1 cellular context compared by ENCODE assay signal in genomic region chr9:92405770-92406169, GRCh38.
TF ChIP-seq lines count a peak whose summit lies in the region.

No MANE protein-coding gene starts in this region.

TF ChIP-seq in SK-N-SH treated with all-trans-retinoic acid at 6 μM for 48 hours, 23 proteins besides CTCF, POLR2A, EP300 and RAD21 (continued from another document):
- TF ChIP-seq ESRRG (CRISPR knock-in tag; IDR thresholded peaks at IDR 0.05) (no peak), RARB (CRISPR knock-in tag; IDR thresholded peaks at IDR 0.05) (no peak), ZNF70 (CRISPR knock-in tag; IDR thresholded peaks at IDR 0.05) (no peak), TOX (CRISPR knock-in tag; IDR thresholded peaks at IDR 0.05; ENCODE audit: borderline replicate concordance) (no peak), TSHZ2 (CRISPR knock-in tag; IDR thresholded peaks at IDR 0.05) (no peak), ZNF8 (CRISPR knock-in tag; IDR thresholded peaks at IDR 0.05) (no peak)
TF ChIP-seq in SK-N-SH treated with all-trans-retinoic acid at 6 μM for 48 hours: peak in this region for 0.
